Comparison of ENCODE assay signal across 8 cellular contexts in the genomic region with DNA sequence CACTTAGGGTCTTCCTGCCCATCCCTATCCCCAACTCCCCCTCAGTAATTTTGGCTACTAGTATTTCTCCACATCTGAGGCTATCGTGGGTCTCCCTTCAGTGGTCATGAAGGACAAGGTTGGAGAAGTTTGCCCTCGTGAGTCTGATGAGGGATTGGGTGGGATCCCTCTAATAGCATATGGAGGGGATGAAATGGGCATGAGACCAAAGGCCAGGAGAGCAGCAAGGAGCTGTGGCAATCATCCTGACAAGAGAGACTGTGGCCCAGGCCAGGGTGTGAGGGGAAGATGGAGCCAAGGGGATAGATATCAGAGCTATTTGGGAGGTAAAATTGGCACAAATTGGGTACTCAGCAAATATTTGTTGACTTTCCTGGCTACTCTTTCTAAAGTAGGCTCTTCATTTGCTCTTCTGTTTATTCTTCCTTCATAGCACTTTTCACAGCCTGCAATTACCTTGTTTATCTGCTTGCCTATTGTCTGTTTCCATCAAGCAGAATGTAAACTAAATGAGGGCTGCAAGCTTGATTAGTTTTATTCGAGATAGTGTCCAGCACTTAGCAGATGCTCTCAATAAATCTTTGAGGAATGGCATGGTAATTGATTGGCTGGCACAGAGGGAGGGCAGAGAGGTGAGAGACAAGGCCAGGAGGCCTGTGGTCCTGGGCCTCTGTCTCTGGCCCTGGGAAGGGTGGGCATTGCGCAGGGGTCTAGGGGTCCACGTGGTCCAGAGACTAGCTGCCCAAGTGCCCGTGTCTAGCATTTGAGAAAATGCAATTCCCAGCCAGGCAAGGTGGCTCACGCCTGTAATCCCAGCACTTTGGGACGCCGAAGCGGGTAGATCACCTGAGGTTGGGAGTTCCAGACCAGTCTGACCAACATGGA. TPM values are rescaled to one million over a fixed set of nuclear protein-coding genes. Genes with fewer than 3 reads are reported as not detected.
DNase-seq lines count a peak whose midpoint lies in the region; ATAC-seq and TF ChIP-seq lines count a peak whose summit lies in the region.

No MANE protein-coding gene starts in this region.

- no peaks in the 10 kb centered on the region for H3K27me3 Mint-ChIP-seq in activated CD4-positive, alpha-beta T cell treated with anti-CD3 and anti-CD28 coated beads, Interleukin-2, amount 10 ng/mL, durations not matched to agents 7 days and 5 days
- H3K27me3 Mint-ChIP-seq in immature natural killer cell (ENCODE audit: low read depth in 3 of 3): peaks cover 2 to 9% (median 4%) of the 10 kb centered on the region in 3 donors

- H3K36me3 ChIP-seq in subcutaneous abdominal adipose tissue (ENCODE audit: control insufficient read depth in 5 of 5, insufficient read depth in 5 of 5, low read length in 5 of 5): peaks cover 0 to 19% (median 13%) of the 10 kb centered on the region in 5 donors

- peak overlapping the region; percentile 100 for H3K27ac Mint-ChIP-seq in activated CD4-positive, alpha-beta T cell treated with anti-CD3 and anti-CD28 coated beads, Interleukin-2, amount 10 ng/mL, durations not matched to agents 7 days and 5 days
- H3K27ac Mint-ChIP-seq in immature natural killer cell: peak overlapping the region; percentile 85 to 99 (median 96)

- no peak overlapping the region for H3K4me3 ChIP-seq in subcutaneous abdominal adipose tissue (ENCODE audit: low read depth in 1 of 5, low read length in 5 of 5)

- H3K27me3 ChIP-seq in subcutaneous abdominal adipose tissue (ENCODE audit: control insufficient read depth in 5 of 5, insufficient read depth in 4 of 5, low read length in 5 of 5): peaks cover 0 to 3% (median 0%) of the 10 kb centered on the region in 5 donors

- H3K27ac ChIP-seq in RWPE1: peak overlapping the region; percentile 99
- peak overlapping the region; percentile 79 for H3K27ac ChIP-seq in subcutaneous abdominal adipose tissue (ENCODE audit: low read depth, low read length)

- DNase-seq in activated CD4-positive, alpha-beta T cell treated with anti-CD3 and anti-CD28 coated beads, Interleukin-2, amount 10 ng/mL, durations not matched to agents 7 days and 5 days: no peak
- no peak for DNase-seq in activated CD4-positive, alpha-beta T cell treated with anti-CD3 and anti-CD28 coated beads for 1 hour
- DNase-seq in RWPE1 (ENCODE audit: low spot score): no peak
- no peak for DNase-seq in immature natural killer cell
- DNase-seq in SKM-1 treated with dmso at 0.1 percent for 144 hours (lab: John Stamatoyannopoulos, UW; ENCODE audit: unreplicated experiment): no peak
- DNase-seq in HEK293T (ENCODE audit: extremely low spot score): no peak

- CTCF ChIA-PET in activated CD4-positive, alpha-beta T cell treated with anti-CD3 and anti-CD28 coated beads, Interleukin-2, amount 10 ng/mL, durations not matched to agents 7 days and 5 days (lab: Charles Lee): interaction anchor here (0.6 to 3.3 kb wide), 5 partner anchors 9 to 39 kb away, joined by 3 to 33 read pairs (median 10); a partner anchor contains a TSS
- CTCF ChIA-PET in RWPE1 (lab: Yijun Ruan, JAX): interaction anchor here (0.6 to 0.7 kb wide), 3 partner anchors 52 to 355 kb away, joined by 3 to 9 read pairs (median 4); no protein-coding TSS in a partner anchor
- CTCF ChIA-PET in HEK293T (lab: Yijun Ruan, JAX): interaction anchor here (1.0 kb wide), 1 partner anchor 12 kb away, joined by 3 read pairs; no protein-coding TSS in a partner anchor

- H3K4me1 Mint-ChIP-seq in activated CD4-positive, alpha-beta T cell treated with anti-CD3 and anti-CD28 coated beads, Interleukin-2, amount 10 ng/mL, durations not matched to agents 7 days and 5 days: peaks cover 36% of the 10 kb centered on the region
- peaks cover 22 to 23% of the 10 kb centered on the region in 2 donors for H3K4me1 Mint-ChIP-seq in immature natural killer cell

- H3K9me3 ChIP-seq in subcutaneous abdominal adipose tissue (ENCODE audit: control insufficient read depth in 5 of 5, low read length in 5 of 5): no peaks in the 10 kb centered on the region

- POLR2A ChIA-PET in activated CD4-positive, alpha-beta T cell treated with anti-CD3 and anti-CD28 coated beads, Interleukin-2, amount 10 ng/mL, durations not matched to agents 7 days and 5 days (lab: Charles Lee): no interaction called here
- POLR2A ChIA-PET in RWPE1 (lab: Yijun Ruan, JAX; ENCODE audit: low non-redundant PET) (interaction anchor here (0.7 kb wide), 1 partner anchor 37 kb away, joined by 4 read pairs; no protein-coding TSS in a partner anchor), HEK293T (lab: Yijun Ruan, JAX) (interaction anchor here (0.7 to 1.9 kb wide), 5 partner anchors 18 to 213 kb away, joined by 3 to 10 read pairs (median 4); a partner anchor contains a TSS)

- H3K4me3 Mint-ChIP-seq in activated CD4-positive, alpha-beta T cell treated with anti-CD3 and anti-CD28 coated beads, Interleukin-2, amount 10 ng/mL, durations not matched to agents 7 days and 5 days: peak overlapping the region; percentile 80
- H3K4me3 Mint-ChIP-seq in immature natural killer cell: peak overlapping the region; percentile 6 to 98 (median 46)

- peaks cover 0 to 33% (median 27%) of the 10 kb centered on the region in 5 donors for H3K4me1 ChIP-seq in subcutaneous abdominal adipose tissue (ENCODE audit: control insufficient read depth in 5 of 5, insufficient read depth in 5 of 5, low read length in 5 of 5)

- no peak for TF ChIP-seq CTCF in RWPE1 (conservative IDR thresholded peaks at IDR 0.05; ENCODE audit: low read depth)

- no peak overlapping the region for H3K9ac ChIP-seq in subcutaneous abdominal adipose tissue (ENCODE audit: low read length in 5 of 5)

- no peak for ATAC-seq in HG03469 (IDR thresholded peaks at IDR 0.05; ENCODE audit: unreplicated experiment)

- H3K9me3 Mint-ChIP-seq in activated CD4-positive, alpha-beta T cell treated with anti-CD3 and anti-CD28 coated beads, Interleukin-2, amount 10 ng/mL, durations not matched to agents 7 days and 5 days: no peaks in the 10 kb centered on the region
- H3K9me3 Mint-ChIP-seq in immature natural killer cell: no peaks in the 10 kb centered on the region

- H3K36me3 Mint-ChIP-seq in activated CD4-positive, alpha-beta T cell treated with anti-CD3 and anti-CD28 coated beads, Interleukin-2, amount 10 ng/mL, durations not matched to agents 7 days and 5 days (ENCODE audit: low read depth): peaks cover 25% of the 10 kb centered on the region
- H3K36me3 Mint-ChIP-seq in immature natural killer cell: no peaks in the 10 kb centered on the region

TF ChIP-seq in HEK293T, 16 proteins besides CTCF, POLR2A, EP300 and RAD21:
- TF ChIP-seq FOXM1 (IDR thresholded peaks at IDR 0.05; ENCODE audit: borderline replicate concordance) (no peak), LEF1 (IDR thresholded peaks at IDR 0.05; ENCODE audit: borderline replicate concordance) (no peak), FOXA1 (IDR thresholded peaks at IDR 0.05) (no peak), TARDBP (IDR thresholded peaks at IDR 0.05) (no peak), NFRKB (IDR thresholded peaks at IDR 0.05) (no peak), ELF4 (IDR thresholded peaks at IDR 0.05) (no peak), L3MBTL2 (conservative IDR thresholded peaks at IDR 0.05) (no peak), HDGF (IDR thresholded peaks at IDR 0.05; ENCODE audit: borderline replicate concordance) (no peak), BHLHE40 (IDR thresholded peaks at IDR 0.05; ENCODE audit: borderline replicate concordance) (no peak), ZNF384 (IDR thresholded peaks at IDR 0.05) (no peak), SP1 (IDR thresholded peaks at IDR 0.05) (no peak), FOXK2 (IDR thresholded peaks at IDR 0.05) (no peak), SUZ12 (IDR thresholded peaks at IDR 0.05) (no peak), ARNT (IDR thresholded peaks at IDR 0.05) (no peak)
- TF ChIP-seq, protein P1, sequence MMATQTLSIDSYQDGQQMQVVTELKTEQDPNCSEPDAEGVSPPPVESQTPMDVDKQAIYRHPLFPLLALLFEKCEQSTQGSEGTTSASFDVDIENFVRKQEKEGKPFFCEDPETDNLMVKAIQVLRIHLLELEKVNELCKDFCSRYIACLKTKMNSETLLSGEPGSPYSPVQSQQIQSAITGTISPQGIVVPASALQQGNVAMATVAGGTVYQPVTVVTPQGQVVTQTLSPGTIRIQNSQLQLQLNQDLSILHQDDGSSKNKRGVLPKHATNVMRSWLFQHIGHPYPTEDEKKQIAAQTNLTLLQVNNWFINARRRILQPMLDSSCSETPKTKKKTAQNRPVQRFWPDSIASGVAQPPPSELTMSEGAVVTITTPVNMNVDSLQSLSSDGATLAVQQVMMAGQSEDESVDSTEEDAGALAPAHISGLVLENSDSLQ (IDR thresholded peaks at IDR 0.05): no peak

RNA-seq across cellular contexts. Expression of a gene that starts 1.5 kb away (rescaled TPM):
- total RNA-seq in activated CD4-positive, alpha-beta T cell treated with anti-CD3 and anti-CD28 coated beads, Interleukin-2, amount 10 ng/mL, durations not matched to agents 7 days and 5 days: 10 to 100 TPM; 54.3 to 57.5 TPM
- 1 to 10 TPM; 2.1 to 5.0 (median 2.1) TPM for polyA plus RNA-seq in immature natural killer cell

RNA-seq across cellular contexts. Expression of a gene that starts 8.4 kb away (rescaled TPM):
- total RNA-seq in activated CD4-positive, alpha-beta T cell treated with anti-CD3 and anti-CD28 coated beads, Interleukin-2, amount 10 ng/mL, durations not matched to agents 7 days and 5 days: under 1 TPM; 0.47 to 0.83 TPM
- not detected for polyA plus RNA-seq in immature natural killer cell

RNA-seq across cellular contexts. Expression of a gene that starts 9.6 kb away (rescaled TPM):
- total RNA-seq in activated CD4-positive, alpha-beta T cell treated with anti-CD3 and anti-CD28 coated beads, Interleukin-2, amount 10 ng/mL, durations not matched to agents 7 days and 5 days: 1 to 10 TPM; 6.0 to 7.7 TPM
- polyA plus RNA-seq in immature natural killer cell: under 1 TPM in 1 of 3 donors, not detected in 2; 0.38 TPM

RNA-seq across cellular contexts. Expression of a gene that starts 10.8 kb away (rescaled TPM):
- under 1 TPM; 0.42 to 0.55 TPM for total RNA-seq in activated CD4-positive, alpha-beta T cell treated with anti-CD3 and anti-CD28 coated beads, Interleukin-2, amount 10 ng/mL, durations not matched to agents 7 days and 5 days
- polyA plus RNA-seq in immature natural killer cell: under 1 TPM in 1 of 3 donors, not detected in 2; 0.37 TPM

RNA-seq across cellular contexts. Expression of a gene that starts 23.4 kb away (rescaled TPM):
- total RNA-seq in activated CD4-positive, alpha-beta T cell treated with anti-CD3 and anti-CD28 coated beads, Interleukin-2, amount 10 ng/mL, durations not matched to agents 7 days and 5 days: 1,000 to 10,000 TPM; 1,879 to 1,968 TPM
- 100 to 1,000 TPM; 412 to 772 (median 474) TPM for polyA plus RNA-seq in immature natural killer cell
